Comparison of ENCODE assay signal across 15 cellular contexts in the genomic region with DNA sequence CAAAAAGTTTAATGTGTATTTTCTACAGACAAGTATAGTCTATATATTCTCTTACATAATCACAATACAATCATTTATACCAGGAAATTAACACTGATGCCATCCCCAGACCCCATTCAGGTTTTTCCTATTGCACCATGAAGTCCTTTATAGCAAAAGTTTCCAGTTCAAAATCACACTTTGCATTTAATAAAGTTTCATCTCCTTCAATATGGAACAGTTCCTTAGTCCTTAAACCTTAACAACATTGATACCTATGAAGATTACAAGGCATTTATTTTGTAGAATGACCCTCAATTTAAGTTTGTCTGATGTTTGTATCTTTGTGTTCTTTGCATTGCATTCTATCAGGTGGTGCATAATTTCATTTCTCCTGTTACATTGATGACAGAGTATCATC. TPM values are rescaled to one million over a fixed set of nuclear protein-coding genes. Genes with fewer than 3 reads are reported as not detected.
DNase-seq lines count a peak whose midpoint lies in the region; FAIRE-seq and TF ChIP-seq lines count a peak whose summit lies in the region.
"Had no signal": no experiment of that assay in that cellular context is flagged by ENCODE, and none has a peak within 500 bp of the region (broad histone marks: within the 10 kb centered on the region; RNA-seq: fewer than 3 reads in every experiment).

No MANE protein-coding gene starts in this region.

- TF ChIP-seq CTCF in brain (conservative IDR thresholded peaks at IDR 0.05) (no peak), osteoblast (IDR thresholded peaks at IDR 0.05; ENCODE audit: extremely low read depth, low read depth, low read length) (no peak)

- H4K20me1 ChIP-seq in BLaER1 (peaks cover 20% of the 10 kb centered on the region), Karpas-422 (ENCODE audit: insufficient read depth, low read depth, low read length) (peaks cover 9% of the 10 kb centered on the region; the same call in 1 of the 2 replicates), osteoblast (ENCODE audit: insufficient read depth, low read length) (peaks cover 5% of the 10 kb centered on the region)

- H3K4me1 Mint-ChIP-seq in brain, result peaks cover 35% of the 10 kb centered on the region

- H3K4me1 ChIP-seq in BLaER1, result peaks cover 36% of the 10 kb centered on the region
- H3K4me1 ChIP-seq in Karpas-422 (ENCODE audit: low read length), result peaks cover 30% of the 10 kb centered on the region
- H3K4me1 ChIP-seq in osteoblast (ENCODE audit: insufficient read depth, low read length), result peaks cover 14% of the 10 kb centered on the region

- H3K4me3 Mint-ChIP-seq in brain, result peak overlapping the region; percentile 12 to 97 (median 48)
- H3K4me3 Mint-ChIP-seq: HFFc6 had no signal

- H2AFZ ChIP-seq in Karpas-422 (ENCODE audit: low read length) (no peak overlapping the region), osteoblast (ENCODE audit: low read length) (no peak overlapping the region)

- peak overlapping the region in 4 of 5 experiments; percentile 57 to 100 (median 68) for H3K27ac Mint-ChIP-seq in brain
- H3K27ac Mint-ChIP-seq: HFFc6 had no signal

- H3K36me3 ChIP-seq in BLaER1, result peaks cover 1% of the 10 kb centered on the region; the same call in 1 of the 2 replicates
- peaks cover 5% of the 10 kb centered on the region; the same call in 1 of the 2 replicates for H3K36me3 ChIP-seq in Karpas-422 (ENCODE audit: insufficient read depth, low read length)
- no peaks in the 10 kb centered on the region for H3K36me3 ChIP-seq in osteoblast (ENCODE audit: insufficient read depth, low read length)

- H3K27me3 ChIP-seq in BLaER1, result no peaks in the 10 kb centered on the region
- no peaks in the 10 kb centered on the region for H3K27me3 ChIP-seq in Karpas-422 (ENCODE audit: low read length)
- H3K27me3 ChIP-seq in osteoblast (ENCODE audit: insufficient read depth, low read length), result no peaks in the 10 kb centered on the region

- H3K4me3 ChIP-seq in BLaER1 (no peak overlapping the region), Karpas-422 (ENCODE audit: low read length) (no peak overlapping the region; the same call in 1 of the 2 replicates), osteoblast (ENCODE audit: insufficient read depth, low read length) (no peak overlapping the region)

- peak overlapping the region; percentile 92; the same call in 1 of the 2 replicates for H3K4me2 ChIP-seq in BLaER1
- peak overlapping the region; percentile 82 for H3K4me2 ChIP-seq in Karpas-422 (ENCODE audit: low read depth, low read length, poor library complexity, severe bottlenecking)
- H3K4me2 ChIP-seq in osteoblast (ENCODE audit: insufficient read depth, low read length), result no peak overlapping the region

- peaks cover 0 to 3% (median 0%) of the 10 kb centered on the region in 5 experiments for H3K9me3 Mint-ChIP-seq in brain
- H3K9me3 Mint-ChIP-seq: HFFc6 had no signal

- no peaks in the 10 kb centered on the region for H3K9me2 ChIP-seq in Karpas-422 (replicated peaks; ENCODE audit: insufficient read depth, low read length)

- H3K79me2 ChIP-seq in Karpas-422 (ENCODE audit: low read length) (peaks cover 33% of the 10 kb centered on the region), osteoblast (ENCODE audit: insufficient read depth, low read length) (peaks cover 28% of the 10 kb centered on the region)

- H3K27me3 Mint-ChIP-seq in brain, result peaks cover 4% of the 10 kb centered on the region

- no peak for TF ChIP-seq POLR2A in GM12892 (IDR thresholded peaks at IDR 0.05; ENCODE audit: low read depth, low read length)

- H3K27ac ChIP-seq in BLaER1, result peak overlapping the region; percentile 100; the same call in 1 of the 2 replicates
- no peak overlapping the region for H3K27ac ChIP-seq in Karpas-422 (ENCODE audit: low read length)
- H3K27ac ChIP-seq in osteoblast (ENCODE audit: low read depth, low read length), result no peak overlapping the region

- peaks cover 9% of the 10 kb centered on the region for H3K36me3 Mint-ChIP-seq in brain

- H3K9me3 ChIP-seq in BLaER1 (no peaks in the 10 kb centered on the region), Karpas-422 (ENCODE audit: low read length) (no peaks in the 10 kb centered on the region), osteoblast (ENCODE audit: low read depth, low read length) (no peaks in the 10 kb centered on the region)

- FAIRE-seq in GM12892 (lab: Jason Lieb, UNC), result no peak
- FAIRE-seq: D721Med, HepG2 had no signal

- H3K9ac ChIP-seq in BLaER1 (no peak overlapping the region), Karpas-422 (ENCODE audit: low read length) (no peak overlapping the region)

- no peak for DNase-seq in Karpas-422
- peak; percentile 17 for DNase-seq in osteoblast (ENCODE audit: insufficient read length, low spot score, missing footprints)
- DNase-seq in NCI-H1694 (lab: John Stamatoyannopoulos, UW), result no peak
- DNase-seq in NCI-H1417 (lab: John Stamatoyannopoulos, UW), result no peak
- DNase-seq in GM12892 (ENCODE audit: insufficient read length), result no peak
- DNase-seq: H7, HFFc6, NCI-H1048, NCI-H1436 treated with DMSO at 0.1 percent for 48 hours, NCI-H2029 treated with DMSO at 0.1 percent for 48 hours, NCI-H748 treated with DMSO at 0.1 percent for 48 hours had no signal

RNA-seq across cellular contexts. Expression of a gene that starts 2.0 kb away (rescaled TPM):
- 59.2 and 71.3 TPM in 2 replicates for total RNA-seq in Karpas-422 (2014; rRNA removed; shearing (Covaris generic); ENCODE audit: low replicate concordance)
- 60.0 TPM for polyA plus RNA-seq in brain (ENCODE audit: insufficient read depth, low read depth, low replicate concordance)
- 46.3 and 46.7 TPM in 2 replicates for total RNA-seq in osteoblast
- 55.1 TPM for polyA plus RNA-seq in GM12892 (2012; ENCODE audit: missing spikeins)

RNA-seq across cellular contexts. Expression of a gene that starts 19.3 kb away (rescaled TPM):
- 58.6 and 106 TPM in 2 replicates for total RNA-seq in Karpas-422 (2014; rRNA removed; shearing (Covaris generic); ENCODE audit: low replicate concordance)
- 55.1 TPM for polyA plus RNA-seq in brain (ENCODE audit: insufficient read depth, low read depth, low replicate concordance)
- total RNA-seq in osteoblast, result 56.6 and 59.4 TPM in 2 replicates
- polyA plus RNA-seq in GM12892 (2012; ENCODE audit: missing spikeins), result 25.3 TPM
